8 cellular contexts compared by ENCODE assay signal in the genomic region with DNA sequence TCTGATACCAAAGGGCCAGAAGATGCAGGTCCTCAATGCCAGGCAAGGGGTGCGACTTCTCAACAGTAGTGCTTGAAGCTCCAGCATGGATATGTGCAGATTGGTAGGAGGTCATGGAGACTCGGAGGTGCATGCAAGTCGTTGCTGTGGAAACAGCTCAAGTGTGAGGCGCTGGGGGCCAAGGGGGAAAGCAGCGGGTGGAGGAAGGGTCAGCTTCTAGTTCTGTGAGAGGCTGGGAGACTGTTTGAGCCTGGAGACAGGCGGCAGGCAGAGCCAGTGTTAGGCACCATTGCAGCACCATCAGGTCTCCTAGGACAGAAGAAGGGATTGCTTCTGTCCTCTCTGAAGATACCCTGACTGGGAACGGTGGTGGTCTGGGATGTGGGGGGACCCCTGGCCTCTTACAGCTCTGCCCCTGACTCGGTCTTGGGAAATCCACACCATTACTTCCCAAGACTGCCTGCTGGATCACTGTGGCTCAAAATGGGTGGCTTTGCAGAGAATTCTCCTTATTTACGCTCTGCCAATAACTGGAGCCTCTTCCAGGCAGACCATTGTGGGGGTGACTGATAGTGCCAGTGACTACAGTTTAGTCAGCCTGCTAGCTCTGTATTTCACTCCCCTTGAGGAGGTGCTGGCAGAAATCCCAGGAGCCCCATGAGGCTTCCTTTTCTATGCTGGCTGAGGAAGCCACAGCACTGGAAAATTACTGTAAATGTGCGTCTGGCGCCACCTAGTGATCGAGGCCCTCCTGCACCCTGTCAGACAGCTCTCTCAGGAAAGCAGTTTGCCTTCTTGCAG. TPM values are rescaled to one million over a fixed set of nuclear protein-coding genes. Genes with fewer than 3 reads are reported as not detected.
DNase-seq lines count a peak whose midpoint lies in the region; ATAC-seq, FAIRE-seq and TF ChIP-seq lines count a peak whose summit lies in the region.

No MANE protein-coding gene starts in this region.

- peak; percentile 92 for DNase-seq in HS-5 (ENCODE audit: low read depth)
- peak; percentile 41 for DNase-seq in NCI-H82 treated with DMSO at 0.1 percent for 48 hours (lab: John Stamatoyannopoulos, UW; ENCODE audit: unreplicated experiment)
- peak; percentile 16 to 49 (median 47) for DNase-seq in activated CD8-positive, alpha-beta memory T cell treated with anti-CD3 and anti-CD28 coated beads for 48 hours (ENCODE audit: low read depth in 2 of 3, low spot score in 2 of 3)
- DNase-seq in endothelial cell (ENCODE audit: low spot score) = peak; percentile 90
- DNase-seq in mucosa of descending colon = peak; percentile 70 to 92 (median 86)
- peak; percentile 40 for DNase-seq in stimulated activated CD8-positive, alpha-beta memory T cell treated with anti-CD3 and anti-CD28 coated beads, Interleukin-7, amount 100 ng/mL, for 24 hours (ENCODE audit: low read depth)

- intact Hi-C loops in mucosa of descending colon (cut with DNase I, micrococcal nuclease) = loop anchor here (5.0 kb wide), 1 partner anchor 458 kb away; no protein-coding TSS in a partner anchor

- H3K4me1 ChIP-seq in mucosa of descending colon (ENCODE audit: low read depth) = no peaks in the 10 kb centered on the region

- H3K27me3 Mint-ChIP-seq in endothelial cell (ENCODE audit: unreplicated experiment) = peaks cover 4% of the 10 kb centered on the region

- FAIRE-seq in A204.1 (lab: Jason Lieb, UNC) = peak; percentile 95

- ATAC-seq in GM18498 (IDR thresholded peaks at IDR 0.05; ENCODE audit: unreplicated experiment) (peak; percentile 78), mucosa of descending colon (peak; percentile 86)

- no peaks in the 10 kb centered on the region for H3K36me3 Mint-ChIP-seq in endothelial cell (ENCODE audit: low read depth, unreplicated experiment)

- H3K4me3 ChIP-seq in mucosa of descending colon = no peak overlapping the region

- no peak overlapping the region for H3K4me3 Mint-ChIP-seq in endothelial cell (ENCODE audit: unreplicated experiment)

- H3K36me3 ChIP-seq in mucosa of descending colon (ENCODE audit: low read depth) = no peaks in the 10 kb centered on the region

- H3K9me3 Mint-ChIP-seq in endothelial cell (ENCODE audit: unreplicated experiment) = no peaks in the 10 kb centered on the region

- no peaks in the 10 kb centered on the region for H3K4me1 Mint-ChIP-seq in endothelial cell (ENCODE audit: unreplicated experiment)

- TF ChIP-seq CTCF in endothelial cell (IDR thresholded peaks at IDR 0.05; ENCODE audit: unreplicated experiment) = peak; percentile 89
- TF ChIP-seq CTCF in mucosa of descending colon (IDR thresholded peaks at IDR 0.05) = peak; percentile 85

- no peak overlapping the region for H3K27ac Mint-ChIP-seq in endothelial cell (ENCODE audit: unreplicated experiment)

- H3K9me3 ChIP-seq in mucosa of descending colon = no peaks in the 10 kb centered on the region

RNA-seq across cellular contexts. Expression of a gene that starts 46.3 kb away (rescaled TPM):
- total RNA-seq in endothelial cell (ENCODE audit: unreplicated experiment) = 14.9 TPM
- total RNA-seq in mucosa of descending colon = 10 to 100 TPM; 15.6 to 21.7 (median 17.9) TPM

Comparison
In these comparisons a context has a peak if more than half of its experiments do, and no peak if none do; other contexts are left out.
1. DNase-seq: peak in every context shown above with its lines; median percentile 92 in HS-5; 90 in endothelial cell; 86 in mucosa of descending colon; 47 in activated CD8-positive, alpha-beta memory T cell treated with anti-CD3 and anti-CD28 coated beads for 48 hours; 41 in NCI-H82 treated with DMSO at 0.1 percent for 48 hours; 40 in stimulated activated CD8-positive, alpha-beta memory T cell treated with anti-CD3 and anti-CD28 coated beads, Interleukin-7, amount 100 ng/mL, for 24 hours.